Comparison of ENCODE assay signal across 30 cellular contexts in genomic region chr7:150620061-150620460, GRCh38. TPM values are rescaled to one million over a fixed set of nuclear protein-coding genes. Genes with fewer than 3 reads are reported as not detected.
DNase-seq lines count a peak whose midpoint lies in the region; ATAC-seq and TF ChIP-seq lines count a peak whose summit lies in the region.
"Had no signal": no experiment of that assay in that cellular context is flagged by ENCODE, and none has a peak within 500 bp of the region (broad histone marks: within the 10 kb centered on the region; RNA-seq: fewer than 3 reads in every experiment).

No MANE protein-coding gene starts in this region.

- no peak for TF ChIP-seq CTCF in CD8-positive, alpha-beta T cell (IDR thresholded peaks at IDR 0.05)
- TF ChIP-seq CTCF in Caco-2 (IDR thresholded peaks at IDR 0.05; ENCODE audit: insufficient read depth in 1 of 2, low read depth in 1 of 2, low read length in 1 of 2, severe bottlenecking in 1 of 2, unreplicated experiment in 1 of 2), result no peak

- no peak overlapping the region for H3K27ac ChIP-seq in CD8-positive, alpha-beta T cell (ENCODE audit: low read depth, low read length)
- H3K27ac ChIP-seq: ascending aorta, coronary artery, upper lobe of left lung had no signal

- peak overlapping the region; percentile 86 for H3K27ac Mint-ChIP-seq in activated T-cell treated with anti-CD3 and anti-CD28 coated beads, Interleukin-2, amount 50 U/mL, for 24 hours
- H3K27ac Mint-ChIP-seq in CD8-positive, alpha-beta T cell, result peak overlapping the region; percentile 87
- H3K27ac Mint-ChIP-seq in T-helper 17 cell (peak overlapping the region; percentile 86), Caco-2 (ENCODE audit: unreplicated experiment) (no peak overlapping the region)
- peak overlapping the region; percentile 78 for H3K27ac Mint-ChIP-seq in activated naive CD8-positive, alpha-beta T cell treated with anti-CD3 and anti-CD28 coated beads for 36 hours

- DNase-seq in activated T-cell treated with anti-CD3 and anti-CD28 coated beads, Interleukin-2, amount 50 U/mL, for 24 hours, result no peak
- no peak for DNase-seq in activated T-cell treated with anti-CD3 and anti-CD28 coated beads, Interleukin-2, amount 50 U/mL, for 1 hour
- no peak for DNase-seq in CD8-positive, alpha-beta T cell
- no peak for DNase-seq in T-helper 17 cell
- no peak for DNase-seq in activated naive CD8-positive, alpha-beta T cell treated with anti-CD3 and anti-CD28 coated beads for 36 hours
- no peak for DNase-seq in Caco-2
- no peak for DNase-seq in SKM-1 treated with dmso at 0.1 percent for 144 hours (lab: John Stamatoyannopoulos, UW; ENCODE audit: unreplicated experiment)
- DNase-seq: BE2C; DMS79 treated with DMSO at 0.1 percent for 48 hours; GF-D8; head of caudate nucleus; IMR-90; kidney; midbrain; NCI-H1092; NCI-H187; NCI-H2171 treated with DMSO at 0.1 percent for 48 hours; NCI-H524 treated with DMSO at 0.1 percent for 48 hours; NK-92 treated with Interleukin-12 subunit alpha and Interleukin-12 subunit beta, amount 100 ng/mL, for 24 hours; SIG-M5; stimulated activated CD4-positive, alpha-beta T cell treated with anti-CD3 and anti-CD28 coated beads, Interleukin-2, amount 100 ng/mL, for 48 hours; SW 1271; upper lobe of left lung had no signal

- no peaks in the 10 kb centered on the region for H3K27me3 ChIP-seq in CD8-positive, alpha-beta T cell (ENCODE audit: insufficient read depth, low read length)
- H3K27me3 ChIP-seq in Caco-2 (replicated peaks; ENCODE audit: control insufficient read depth, insufficient read depth, low read length), result no peaks in the 10 kb centered on the region
- H3K27me3 ChIP-seq: ascending aorta, upper lobe of left lung had no signal

- H3K4me3 Mint-ChIP-seq in activated T-cell treated with anti-CD3 and anti-CD28 coated beads, Interleukin-2, amount 50 U/mL, for 24 hours, result no peak overlapping the region
- H3K4me3 Mint-ChIP-seq in CD8-positive, alpha-beta T cell, result no peak overlapping the region
- no peak overlapping the region for H3K4me3 Mint-ChIP-seq in T-helper 17 cell
- no peak overlapping the region for H3K4me3 Mint-ChIP-seq in activated naive CD8-positive, alpha-beta T cell treated with anti-CD3 and anti-CD28 coated beads for 36 hours
- no peak overlapping the region for H3K4me3 Mint-ChIP-seq in Caco-2 (ENCODE audit: unreplicated experiment)
- H3K4me3 Mint-ChIP-seq: natural killer cell treated with Interleukin-12 subunit alpha and Interleukin-12 subunit beta and Interleukin-15 and Interleukin-18, amount 100 ng/mL, for 72 hours had no signal

- POLR2A ChIA-PET in CD8-positive, alpha-beta T cell (lab: Charles Lee), result interaction anchor here (2.7 to 15.8 kb wide), 3 partner anchors 10 to 50 kb away, joined by 15 to 142 read pairs (median 16); partner anchors contain the start of genes GIMAP4 and GIMAP6
- POLR2A ChIA-PET in Caco-2 (lab: Charles Lee), result no interaction called here

- no peaks in the 10 kb centered on the region for H3K27me3 Mint-ChIP-seq in activated T-cell treated with anti-CD3 and anti-CD28 coated beads, Interleukin-2, amount 50 U/mL, for 24 hours
- no peaks in the 10 kb centered on the region for H3K27me3 Mint-ChIP-seq in CD8-positive, alpha-beta T cell (ENCODE audit: low read depth)
- no peaks in the 10 kb centered on the region for H3K27me3 Mint-ChIP-seq in T-helper 17 cell
- no peaks in the 10 kb centered on the region for H3K27me3 Mint-ChIP-seq in activated naive CD8-positive, alpha-beta T cell treated with anti-CD3 and anti-CD28 coated beads for 36 hours
- peaks cover 2% of the 10 kb centered on the region for H3K27me3 Mint-ChIP-seq in Caco-2 (ENCODE audit: insufficient read depth, unreplicated experiment)
- H3K27me3 Mint-ChIP-seq: natural killer cell treated with Interleukin-12 subunit alpha and Interleukin-12 subunit beta and Interleukin-15 and Interleukin-18, amount 100 ng/mL, for 72 hours had no signal

- H3K4me3 ChIP-seq in CD8-positive, alpha-beta T cell (ENCODE audit: low read depth, low read length), result no peak overlapping the region
- no peak overlapping the region for H3K4me3 ChIP-seq in Caco-2 (ENCODE audit: low read depth, low read length)
- H3K4me3 ChIP-seq: ascending aorta, coronary artery, smooth muscle cell, upper lobe of left lung had no signal

- intact Hi-C loops in CD8-positive, alpha-beta T cell (cut with DNase I, micrococcal nuclease), result loop anchor here in 1 of 2 experiments (5.0 kb wide), 1 partner anchor 33 kb away; no protein-coding TSS in a partner anchor
- intact Hi-C loops in Caco-2 (cut with micrococcal nuclease; ENCODE audit: unreplicated experiment), result no loop called here

- H3K9me3 Mint-ChIP-seq in activated T-cell treated with anti-CD3 and anti-CD28 coated beads, Interleukin-2, amount 50 U/mL, for 24 hours, result peaks cover 16% of the 10 kb centered on the region
- H3K9me3 Mint-ChIP-seq in CD8-positive, alpha-beta T cell, result peaks cover 14% of the 10 kb centered on the region
- H3K9me3 Mint-ChIP-seq in activated naive CD8-positive, alpha-beta T cell treated with anti-CD3 and anti-CD28 coated beads for 36 hours, result peaks cover 16% of the 10 kb centered on the region
- no peaks in the 10 kb centered on the region for H3K9me3 Mint-ChIP-seq in Caco-2 (ENCODE audit: unreplicated experiment)
- H3K9me3 Mint-ChIP-seq: natural killer cell treated with Interleukin-12 subunit alpha and Interleukin-12 subunit beta and Interleukin-15 and Interleukin-18, amount 100 ng/mL, for 72 hours had no signal

- peaks cover 56% of the 10 kb centered on the region for H3K4me1 Mint-ChIP-seq in activated T-cell treated with anti-CD3 and anti-CD28 coated beads, Interleukin-2, amount 50 U/mL, for 24 hours (ENCODE audit: low read depth)
- peaks cover 55% of the 10 kb centered on the region for H3K4me1 Mint-ChIP-seq in CD8-positive, alpha-beta T cell (ENCODE audit: low read depth)
- H3K4me1 Mint-ChIP-seq in T-helper 17 cell (peaks cover 22% of the 10 kb centered on the region), Caco-2 (ENCODE audit: low read depth, unreplicated experiment) (no peaks in the 10 kb centered on the region)
- H3K4me1 Mint-ChIP-seq in activated naive CD8-positive, alpha-beta T cell treated with anti-CD3 and anti-CD28 coated beads for 36 hours, result peaks cover 46% of the 10 kb centered on the region

- H3K36me3 ChIP-seq in CD8-positive, alpha-beta T cell (ENCODE audit: insufficient read depth, low read length), result no peaks in the 10 kb centered on the region
- no peaks in the 10 kb centered on the region for H3K36me3 ChIP-seq in Caco-2 (ENCODE audit: control insufficient read depth, insufficient read depth, low read length)
- H3K36me3 ChIP-seq: ascending aorta, BE2C, upper lobe of left lung had no signal

- no TSS peak for BruUV-seq in Caco-2 (replicated peaks; lab: Mats Ljungman, UMichigan)

- CTCF ChIA-PET in CD8-positive, alpha-beta T cell (lab: Charles Lee), result no interaction called here
- CTCF ChIA-PET in Caco-2 (lab: Charles Lee), result interaction anchor here (0.6 kb wide), 1 partner anchor 685 kb away, joined by 3 read pairs; no protein-coding TSS in a partner anchor

- peaks cover 32% of the 10 kb centered on the region for H3K4me1 ChIP-seq in CD8-positive, alpha-beta T cell (ENCODE audit: insufficient read depth, low read length)
- no peaks in the 10 kb centered on the region for H3K4me1 ChIP-seq in Caco-2
- H3K4me1 ChIP-seq: ascending aorta, BE2C, upper lobe of left lung had no signal

- peaks cover 18% of the 10 kb centered on the region for H3K36me3 Mint-ChIP-seq in activated T-cell treated with anti-CD3 and anti-CD28 coated beads, Interleukin-2, amount 50 U/mL, for 24 hours (ENCODE audit: low read depth)
- H3K36me3 Mint-ChIP-seq in CD8-positive, alpha-beta T cell, result peaks cover 21% of the 10 kb centered on the region
- H3K36me3 Mint-ChIP-seq in T-helper 17 cell (ENCODE audit: low read depth) (no peaks in the 10 kb centered on the region), Caco-2 (ENCODE audit: insufficient read depth, unreplicated experiment) (no peaks in the 10 kb centered on the region)
- H3K36me3 Mint-ChIP-seq in activated naive CD8-positive, alpha-beta T cell treated with anti-CD3 and anti-CD28 coated beads for 36 hours, result peaks cover 32% of the 10 kb centered on the region

- H3K9me3 ChIP-seq in CD8-positive, alpha-beta T cell (ENCODE audit: low read length), result no peaks in the 10 kb centered on the region
- no peaks in the 10 kb centered on the region for H3K9me3 ChIP-seq in T-helper 17 cell (ENCODE audit: control insufficient read depth, low read length, poor library complexity, severe bottlenecking)
- H3K9me3 ChIP-seq in Caco-2, result no peaks in the 10 kb centered on the region
- H3K9me3 ChIP-seq: ascending aorta, BE2C, upper lobe of left lung had no signal

- no peak for ATAC-seq in CD8-positive, alpha-beta T cell
- ATAC-seq in T-helper 17 cell (no peak), HG03457 (IDR thresholded peaks at IDR 0.05; ENCODE audit: unreplicated experiment) (no peak)
- ATAC-seq: natural killer cell treated with Interleukin-12 subunit alpha and Interleukin-12 subunit beta and Interleukin-15 and Interleukin-18, amount 100 ng/mL, for 72 hours had no signal

RNA-seq across cellular contexts. Expression of gene GIMAP6, which starts 12.1 kb away (rescaled TPM):
- 10 to 100 TPM; 10.5 to 10.8 TPM for total RNA-seq in CD8-positive, alpha-beta T cell
- total RNA-seq in T-helper 17 cell (10 to 100 TPM; 25.5 to 48.3 TPM), Caco-2 (2022) (not detected in 2 replicates)
- 10 to 100 TPM; 34.2 to 34.8 TPM for total RNA-seq in activated naive CD8-positive, alpha-beta T cell treated with anti-CD3 and anti-CD28 coated beads for 36 hours
- total RNA-seq: fibroblast of villous mesenchyme, IMR-90, smooth muscle cell had no signal

RNA-seq across cellular contexts. Expression of gene GIMAP4, which starts 52.9 kb away (rescaled TPM):
- 10 to 100 TPM; 11.8 to 13.8 TPM for total RNA-seq in CD8-positive, alpha-beta T cell
- total RNA-seq in T-helper 17 cell (100 to 1,000 TPM in 1 of 2 donors, 10 to 100 TPM in 1; 62.1 to 113 TPM), Caco-2 (2022) (not detected in 2 replicates)
- total RNA-seq in activated naive CD8-positive, alpha-beta T cell treated with anti-CD3 and anti-CD28 coated beads for 36 hours, result 10 to 100 TPM; 72.0 to 72.7 TPM
- total RNA-seq: fibroblast of villous mesenchyme, IMR-90, osteoblast, smooth muscle cell had no signal

Comparison
In these comparisons a context has a peak if more than half of its experiments do, and no peak if none do; other contexts are left out.
1. RNA of gene GIMAP6, which starts 12.1 kb away (total RNA-seq): 25.5 to 48.3 TPM in T-helper 17 cell, 34.2 to 34.8 TPM in activated naive CD8-positive, alpha-beta T cell treated with anti-CD3 and anti-CD28 coated beads for 36 hours and 10.5 to 10.8 TPM in CD8-positive, alpha-beta T cell; not detected in Caco-2; every median in the first group is over 10 times any median in the second.
2. RNA of gene GIMAP4, which starts 52.9 kb away (total RNA-seq): 62.1 to 113 TPM in T-helper 17 cell, 72.0 to 72.7 TPM in activated naive CD8-positive, alpha-beta T cell treated with anti-CD3 and anti-CD28 coated beads for 36 hours and 11.8 to 13.8 TPM in CD8-positive, alpha-beta T cell; not detected in Caco-2; every median in the first group is over 10 times any median in the second.